ENCODE assay signal across 1 cellular context in the genomic region with DNA sequence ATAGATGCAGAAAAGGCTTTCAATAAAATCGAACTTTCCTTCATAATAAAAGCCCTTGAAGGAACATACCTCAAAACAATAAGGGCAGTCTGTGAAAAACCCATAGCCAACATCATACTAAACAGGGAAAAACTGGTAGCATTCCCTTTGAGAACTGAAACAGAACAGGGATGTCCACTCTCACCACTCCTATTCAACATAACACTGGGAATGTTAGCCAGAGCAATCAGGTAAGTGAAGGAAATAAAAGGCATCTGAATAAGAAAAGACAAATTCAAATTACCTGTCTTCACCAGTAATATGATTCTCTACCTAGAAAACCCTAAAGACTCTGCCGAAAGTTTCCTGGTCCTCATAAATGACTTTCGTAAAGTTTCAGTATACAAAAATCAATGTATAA.
TF ChIP-seq lines count a peak whose summit lies in the region.

No MANE protein-coding gene starts in this region.

TF ChIP-seq in WTC11, 78 proteins besides CTCF, POLR2A, EP300 and RAD21 (continued from another document):
- TF ChIP-seq ATF6 (CRISPR knock-in tag; IDR thresholded peaks at IDR 0.05): no peak
- TF ChIP-seq USF1 (CRISPR knock-in tag; IDR thresholded peaks at IDR 0.05): no peak
- TF ChIP-seq, protein P1, sequence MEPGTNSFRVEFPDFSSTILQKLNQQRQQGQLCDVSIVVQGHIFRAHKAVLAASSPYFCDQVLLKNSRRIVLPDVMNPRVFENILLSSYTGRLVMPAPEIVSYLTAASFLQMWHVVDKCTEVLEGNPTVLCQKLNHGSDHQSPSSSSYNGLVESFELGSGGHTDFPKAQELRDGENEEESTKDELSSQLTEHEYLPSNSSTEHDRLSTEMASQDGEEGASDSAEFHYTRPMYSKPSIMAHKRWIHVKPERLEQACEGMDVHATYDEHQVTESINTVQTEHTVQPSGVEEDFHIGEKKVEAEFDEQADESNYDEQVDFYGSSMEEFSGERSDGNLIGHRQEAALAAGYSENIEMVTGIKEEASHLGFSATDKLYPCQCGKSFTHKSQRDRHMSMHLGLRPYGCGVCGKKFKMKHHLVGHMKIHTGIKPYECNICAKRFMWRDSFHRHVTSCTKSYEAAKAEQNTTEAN (CRISPR knock-in tag; IDR thresholded peaks at IDR 0.05): no peak
- no peak for TF ChIP-seq EMX1 (CRISPR knock-in tag; IDR thresholded peaks at IDR 0.05)
- no peak for TF ChIP-seq CBFB (CRISPR knock-in tag; IDR thresholded peaks at IDR 0.05; ENCODE audit: low read depth)
- no peak for TF ChIP-seq GRHL2 (CRISPR knock-in tag; IDR thresholded peaks at IDR 0.05; ENCODE audit: insufficient replicate concordance, severe bottlenecking)
- no peak for TF ChIP-seq SMAD3 (CRISPR knock-in tag; IDR thresholded peaks at IDR 0.05; ENCODE audit: borderline replicate concordance)
- no peak for TF ChIP-seq NFE2L1 (CRISPR knock-in tag; IDR thresholded peaks at IDR 0.05)
- no peak for TF ChIP-seq ERG (CRISPR knock-in tag; IDR thresholded peaks at IDR 0.05)
